ENCODE assay signal across 11 cellular contexts in genomic region chr16:70679653-70680494, GRCh38. TPM values are rescaled to one million over a fixed set of nuclear protein-coding genes. Genes with fewer than 3 reads are reported as not detected.
DNase-seq lines count a peak whose midpoint lies in the region; TF ChIP-seq lines count a peak whose summit lies in the region.
"Had no signal": no experiment of that assay in that cellular context is flagged by ENCODE, and none has a peak within 500 bp of the region (broad histone marks: within the 10 kb centered on the region; RNA-seq: fewer than 3 reads in every experiment).

No MANE protein-coding gene starts in this region.

- intact Hi-C loops in mammary epithelial cell (cut with micrococcal nuclease) = loop anchor here (1.0 to 10.0 kb wide), 2 partner anchors 58 to 685 kb away; no protein-coding TSS in a partner anchor

- no peak for TF ChIP-seq EP300 in tibial nerve (IDR thresholded peaks at IDR 0.05)

- TF ChIP-seq CTCF in mammary epithelial cell (conservative IDR thresholded peaks at IDR 0.05 in 1 of 2, IDR thresholded peaks at IDR 0.05 in 1 of 2; ENCODE audit: extremely low read depth in 1 of 2, insufficient read depth in 1 of 2, low read depth in 1 of 2, low read length in 2 of 2) (peak; percentile 23 to 41), tibial nerve (IDR thresholded peaks at IDR 0.05) (peak; percentile 25 to 89 (median 78))

- no peaks in the 10 kb centered on the region for H4K20me1 ChIP-seq in mammary epithelial cell (ENCODE audit: insufficient read depth, low read length)

- no peak overlapping the region for H3K9ac ChIP-seq in mammary epithelial cell (ENCODE audit: insufficient read depth, low read length)

- WGBS in mammary epithelial cell (ENCODE audit: low coverage, missing lambda C conversion rate) = 52% methylated on average over 25 of the region's 83 CpGs
- WGBS in tibial nerve, 2 donors = 49 to 60% methylated on average over 56 to 61 of the region's 83 CpGs

- H3K27ac ChIP-seq in mammary epithelial cell (ENCODE audit: insufficient read depth, low read depth, low read length) (no peak overlapping the region), tibial nerve (peak overlapping the region; percentile 50 to 92 (median 79))
- H3K27ac ChIP-seq: SJSA1 had no signal

- H2AFZ ChIP-seq in mammary epithelial cell (ENCODE audit: low read depth, low read length) = no peak overlapping the region

- dilution Hi-C loops in mammary epithelial cell (cut with HindIII; ENCODE audit: low sequenced_read_pairs) = loop anchor here (5.0 to 10.0 kb wide), 2 partner anchors 82 to 115 kb away; no protein-coding TSS in a partner anchor

- H3K27me3 Mint-ChIP-seq in activated naive CD4-positive, alpha-beta T cell treated with anti-CD3 and anti-CD28 coated beads, Interleukin-2, amount 10 ng/mL, durations not matched to agents 7 days and 5 days = peaks cover 25% of the 10 kb centered on the region

- CTCF ChIA-PET in mammary epithelial cell (lab: Charles Lee; ENCODE audit: low non-redundant PET) = no interaction called here
- CTCF ChIA-PET in activated naive CD4-positive, alpha-beta T cell treated with anti-CD3 and anti-CD28 coated beads, Interleukin-2, amount 10 ng/mL, durations not matched to agents 7 days and 5 days (lab: Charles Lee) = interaction anchor here (0.9 to 6.8 kb wide), 6 partner anchors 43 to 631 kb away, joined by 3 to 87 read pairs (median 5); no protein-coding TSS in a partner anchor

- in situ Hi-C loops in mammary epithelial cell (cut with MboI; ENCODE audit: low sequenced_read_pairs in 2 of 2) = loop anchor here (10.0 kb wide), 1 partner anchor 85 kb away; no protein-coding TSS in a partner anchor

- DNase-seq in NCI-H82 (lab: John Stamatoyannopoulos, UW) = peak; percentile 28
- no peak for DNase-seq in NCI-H82 treated with DMSO at 0.1 percent for 48 hours (lab: John Stamatoyannopoulos, UW; ENCODE audit: unreplicated experiment)
- DNase-seq in mammary epithelial cell = no peak
- DNase-seq in left kidney (ENCODE audit: low read depth, low spot score) = peak; percentile 77
- DNase-seq in tibial nerve (ENCODE audit: low spot score in 2 of 2) = no peak
- no peak for DNase-seq in NCI-H2171 (lab: John Stamatoyannopoulos, UW)
- DNase-seq in activated naive CD4-positive, alpha-beta T cell treated with anti-CD3 and anti-CD28 coated beads, Interleukin-2, amount 10 ng/mL, durations not matched to agents 7 days and 5 days = no peak
- no peak for DNase-seq in NCI-H2081 (lab: John Stamatoyannopoulos, UW)
- DNase-seq: activated naive CD8-positive, alpha-beta T cell treated with anti-CD3 and anti-CD28 coated beads, Interleukin-2, amount 10 ng/mL, durations not matched to agents 7 days and 5 days had no signal

- H3K9me3 ChIP-seq in mammary epithelial cell (replicated peaks; ENCODE audit: insufficient read depth, low read length) = no peaks in the 10 kb centered on the region
- H3K9me3 ChIP-seq in tibial nerve = no peaks in the 10 kb centered on the region
- H3K9me3 ChIP-seq: SJSA1 had no signal

- H3K36me3 ChIP-seq in mammary epithelial cell (ENCODE audit: insufficient read depth, low read length) = peaks cover 6% of the 10 kb centered on the region
- H3K36me3 ChIP-seq in tibial nerve = peaks cover 0 to 50% (median 5%) of the 10 kb centered on the region in 3 donors

- no peak overlapping the region for H3K4me3 Mint-ChIP-seq in activated naive CD4-positive, alpha-beta T cell treated with anti-CD3 and anti-CD28 coated beads, Interleukin-2, amount 10 ng/mL, durations not matched to agents 7 days and 5 days

- H3K4me1 ChIP-seq in mammary epithelial cell (ENCODE audit: insufficient read depth, low read length) (peaks cover 46% of the 10 kb centered on the region), tibial nerve (peaks cover 0 to 62% (median 47%) of the 10 kb centered on the region in 4 donors)

- no peak overlapping the region for H3K27ac Mint-ChIP-seq in activated naive CD4-positive, alpha-beta T cell treated with anti-CD3 and anti-CD28 coated beads, Interleukin-2, amount 10 ng/mL, durations not matched to agents 7 days and 5 days

- H3K79me2 ChIP-seq in mammary epithelial cell (ENCODE audit: insufficient read depth, low read length) = peaks cover 48% of the 10 kb centered on the region

- H3K27me3 ChIP-seq in mammary epithelial cell (ENCODE audit: insufficient read depth, low read length) = no peaks in the 10 kb centered on the region
- no peaks in the 10 kb centered on the region for H3K27me3 ChIP-seq in tibial nerve
- H3K27me3 ChIP-seq: SJSA1 had no signal

- no TSS peak for BruUV-seq in mammary epithelial cell (replicated peaks; lab: Mats Ljungman, UMichigan)

- no peak overlapping the region for H3K4me2 ChIP-seq in mammary epithelial cell (ENCODE audit: insufficient read depth, low read depth, low read length)

- H3K9me3 Mint-ChIP-seq in activated naive CD4-positive, alpha-beta T cell treated with anti-CD3 and anti-CD28 coated beads, Interleukin-2, amount 10 ng/mL, durations not matched to agents 7 days and 5 days = no peaks in the 10 kb centered on the region
- H3K9me3 Mint-ChIP-seq: activated naive CD8-positive, alpha-beta T cell treated with anti-CD3 and anti-CD28 coated beads, Interleukin-2, amount 10 ng/mL, durations not matched to agents 7 days and 5 days had no signal

- peaks cover 7% of the 10 kb centered on the region for H3K36me3 Mint-ChIP-seq in activated naive CD4-positive, alpha-beta T cell treated with anti-CD3 and anti-CD28 coated beads, Interleukin-2, amount 10 ng/mL, durations not matched to agents 7 days and 5 days
- H3K36me3 Mint-ChIP-seq: activated naive CD8-positive, alpha-beta T cell treated with anti-CD3 and anti-CD28 coated beads, Interleukin-2, amount 10 ng/mL, durations not matched to agents 7 days and 5 days had no signal

- no peak for TF ChIP-seq POLR2A in tibial nerve (IDR thresholded peaks at IDR 0.05)

- H3K4me1 Mint-ChIP-seq in activated naive CD4-positive, alpha-beta T cell treated with anti-CD3 and anti-CD28 coated beads, Interleukin-2, amount 10 ng/mL, durations not matched to agents 7 days and 5 days = peaks cover 21% of the 10 kb centered on the region

- no peak overlapping the region for H3K4me3 ChIP-seq in mammary epithelial cell (replicated peaks in 1 of 3; ENCODE audit: insufficient read depth in 1 of 3, low read depth in 2 of 3, low read length in 3 of 3)
- no peak overlapping the region for H3K4me3 ChIP-seq in tibial nerve
- H3K4me3 ChIP-seq: SJSA1 had no signal

RNA-seq across cellular contexts. Expression of gene MTSS2, which starts 6.0 kb away (rescaled TPM):
- 10 to 100 TPM; 25.8 to 42.9 TPM for total RNA-seq in mammary epithelial cell
- polyA plus RNA-seq in mammary epithelial cell = 46.7 TPM
- polyA minus RNA-seq in mammary epithelial cell = 28.8 TPM
- 10 to 100 TPM; 24.1 to 40.6 (median 35.4) TPM for total RNA-seq in tibial nerve

RNA-seq across cellular contexts. Expression of gene IL34, which starts 33.5 kb away (rescaled TPM):
- 10 to 100 TPM in 1 of 2 donors, under 1 TPM in 1; 0.49 to 42.7 TPM for total RNA-seq in mammary epithelial cell
- polyA plus RNA-seq in mammary epithelial cell = 0.84 TPM
- polyA minus RNA-seq in mammary epithelial cell = 2.3 TPM
- total RNA-seq in tibial nerve = 10 to 100 TPM; 49.6 to 89.4 (median 60.9) TPM
- total RNA-seq: HT1080 had no signal

Comparison
In these comparisons a context has a peak if more than half of its experiments do, and no peak if none do; other contexts are left out.
1. DNase-seq: peak in NCI-H82 (single experiment) and left kidney (single experiment); none in NCI-H82 treated with DMSO at 0.1 percent for 48 hours (single experiment), mammary epithelial cell (single experiment), tibial nerve (0 of 2), NCI-H2171 (single experiment), activated naive CD4-positive, alpha-beta T cell treated with anti-CD3 and anti-CD28 coated beads, Interleukin-2, amount 10 ng/mL, durations not matched to agents 7 days and 5 days (single experiment) and NCI-H2081 (0 of 2).